Comparison of ENCODE assay signal across 2 cellular contexts in genomic region chrX:50726296-50726695, GRCh38.
TF ChIP-seq lines count a peak whose summit lies in the region.

No MANE protein-coding gene starts in this region.

TF ChIP-seq in GM23338, 12 proteins besides CTCF, POLR2A, EP300 and RAD21 (continued from another document):
- TF ChIP-seq, protein P1, sequence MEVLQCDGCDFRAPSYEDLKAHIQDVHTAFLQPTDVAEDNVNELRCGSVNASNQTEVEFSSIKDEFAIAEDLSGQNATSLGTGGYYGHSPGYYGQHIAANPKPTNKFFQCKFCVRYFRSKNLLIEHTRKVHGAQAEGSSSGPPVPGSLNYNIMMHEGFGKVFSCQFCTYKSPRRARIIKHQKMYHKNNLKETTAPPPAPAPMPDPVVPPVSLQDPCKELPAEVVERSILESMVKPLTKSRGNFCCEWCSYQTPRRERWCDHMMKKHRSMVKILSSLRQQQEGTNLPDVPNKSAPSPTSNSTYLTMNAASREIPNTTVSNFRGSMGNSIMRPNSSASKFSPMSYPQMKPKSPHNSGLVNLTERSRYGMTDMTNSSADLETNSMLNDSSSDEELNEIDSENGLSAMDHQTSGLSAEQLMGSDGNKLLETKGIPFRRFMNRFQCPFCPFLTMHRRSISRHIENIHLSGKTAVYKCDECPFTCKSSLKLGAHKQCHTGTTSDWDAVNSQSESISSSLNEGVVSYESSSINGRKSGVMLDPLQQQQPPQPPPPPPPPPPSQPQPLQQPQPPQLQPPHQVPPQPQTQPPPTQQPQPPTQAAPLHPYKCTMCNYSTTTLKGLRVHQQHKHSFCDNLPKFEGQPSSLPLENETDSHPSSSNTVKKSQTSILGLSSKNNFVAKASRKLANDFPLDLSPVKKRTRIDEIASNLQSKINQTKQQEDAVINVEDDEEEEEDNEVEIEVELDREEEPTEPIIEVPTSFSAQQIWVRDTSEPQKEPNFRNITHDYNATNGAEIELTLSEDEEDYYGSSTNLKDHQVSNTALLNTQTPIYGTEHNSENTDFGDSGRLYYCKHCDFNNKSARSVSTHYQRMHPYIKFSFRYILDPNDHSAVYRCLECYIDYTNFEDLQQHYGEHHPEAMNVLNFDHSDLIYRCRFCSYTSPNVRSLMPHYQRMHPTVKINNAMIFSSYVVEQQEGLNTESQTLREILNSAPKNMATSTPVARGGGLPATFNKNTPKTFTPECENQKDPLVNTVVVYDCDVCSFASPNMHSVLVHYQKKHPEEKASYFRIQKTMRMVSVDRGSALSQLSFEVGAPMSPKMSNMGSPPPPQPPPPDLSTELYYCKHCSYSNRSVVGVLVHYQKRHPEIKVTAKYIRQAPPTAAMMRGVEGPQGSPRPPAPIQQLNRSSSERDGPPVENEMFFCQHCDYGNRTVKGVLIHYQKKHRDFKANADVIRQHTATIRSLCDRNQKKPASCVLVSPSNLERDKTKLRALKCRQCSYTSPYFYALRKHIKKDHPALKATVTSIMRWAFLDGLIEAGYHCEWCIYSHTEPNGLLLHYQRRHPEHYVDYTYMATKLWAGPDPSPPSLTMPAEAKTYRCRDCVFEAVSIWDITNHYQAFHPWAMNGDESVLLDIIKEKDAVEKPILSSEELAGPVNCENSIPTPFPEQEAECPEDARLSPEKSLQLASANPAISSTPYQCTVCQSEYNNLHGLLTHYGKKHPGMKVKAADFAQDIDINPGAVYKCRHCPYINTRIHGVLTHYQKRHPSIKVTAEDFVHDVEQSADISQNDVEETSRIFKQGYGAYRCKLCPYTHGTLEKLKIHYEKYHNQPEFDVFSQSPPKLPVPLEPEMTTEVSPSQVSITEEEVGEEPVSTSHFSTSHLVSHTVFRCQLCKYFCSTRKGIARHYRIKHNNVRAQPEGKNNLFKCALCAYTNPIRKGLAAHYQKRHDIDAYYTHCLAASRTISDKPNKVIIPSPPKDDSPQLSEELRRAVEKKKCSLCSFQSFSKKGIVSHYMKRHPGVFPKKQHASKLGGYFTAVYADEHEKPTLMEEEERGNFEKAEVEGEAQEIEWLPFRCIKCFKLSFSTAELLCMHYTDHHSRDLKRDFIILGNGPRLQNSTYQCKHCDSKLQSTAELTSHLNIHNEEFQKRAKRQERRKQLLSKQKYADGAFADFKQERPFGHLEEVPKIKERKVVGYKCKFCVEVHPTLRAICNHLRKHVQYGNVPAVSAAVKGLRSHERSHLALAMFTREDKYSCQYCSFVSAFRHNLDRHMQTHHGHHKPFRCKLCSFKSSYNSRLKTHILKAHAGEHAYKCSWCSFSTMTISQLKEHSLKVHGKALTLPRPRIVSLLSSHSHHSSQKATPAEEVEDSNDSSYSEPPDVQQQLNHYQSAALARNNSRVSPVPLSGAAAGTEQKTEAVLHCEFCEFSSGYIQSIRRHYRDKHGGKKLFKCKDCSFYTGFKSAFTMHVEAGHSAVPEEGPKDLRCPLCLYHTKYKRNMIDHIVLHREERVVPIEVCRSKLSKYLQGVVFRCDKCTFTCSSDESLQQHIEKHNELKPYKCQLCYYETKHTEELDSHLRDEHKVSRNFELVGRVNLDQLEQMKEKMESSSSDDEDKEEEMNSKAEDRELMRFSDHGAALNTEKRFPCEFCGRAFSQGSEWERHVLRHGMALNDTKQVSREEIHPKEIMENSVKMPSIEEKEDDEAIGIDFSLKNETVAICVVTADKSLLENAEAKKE (CRISPR knock-in tag; IDR thresholded peaks at IDR 0.05), result no peak
- TF ChIP-seq EZH2phosphoT487 (IDR thresholded peaks at IDR 0.05; ENCODE audit: unreplicated experiment), result no peak
- no peak for TF ChIP-seq ZNF331 (CRISPR knock-in tag; IDR thresholded peaks at IDR 0.05; ENCODE audit: low read depth)
- no peak for TF ChIP-seq EZH2 (IDR thresholded peaks at IDR 0.05; ENCODE audit: low read depth, unreplicated experiment)
- TF ChIP-seq ETS1 (IDR thresholded peaks at IDR 0.05), result no peak
- TF ChIP-seq CREB1 (CRISPR knock-in tag; IDR thresholded peaks at IDR 0.05; ENCODE audit: low read depth), result no peak
- TF ChIP-seq, protein P2, sequence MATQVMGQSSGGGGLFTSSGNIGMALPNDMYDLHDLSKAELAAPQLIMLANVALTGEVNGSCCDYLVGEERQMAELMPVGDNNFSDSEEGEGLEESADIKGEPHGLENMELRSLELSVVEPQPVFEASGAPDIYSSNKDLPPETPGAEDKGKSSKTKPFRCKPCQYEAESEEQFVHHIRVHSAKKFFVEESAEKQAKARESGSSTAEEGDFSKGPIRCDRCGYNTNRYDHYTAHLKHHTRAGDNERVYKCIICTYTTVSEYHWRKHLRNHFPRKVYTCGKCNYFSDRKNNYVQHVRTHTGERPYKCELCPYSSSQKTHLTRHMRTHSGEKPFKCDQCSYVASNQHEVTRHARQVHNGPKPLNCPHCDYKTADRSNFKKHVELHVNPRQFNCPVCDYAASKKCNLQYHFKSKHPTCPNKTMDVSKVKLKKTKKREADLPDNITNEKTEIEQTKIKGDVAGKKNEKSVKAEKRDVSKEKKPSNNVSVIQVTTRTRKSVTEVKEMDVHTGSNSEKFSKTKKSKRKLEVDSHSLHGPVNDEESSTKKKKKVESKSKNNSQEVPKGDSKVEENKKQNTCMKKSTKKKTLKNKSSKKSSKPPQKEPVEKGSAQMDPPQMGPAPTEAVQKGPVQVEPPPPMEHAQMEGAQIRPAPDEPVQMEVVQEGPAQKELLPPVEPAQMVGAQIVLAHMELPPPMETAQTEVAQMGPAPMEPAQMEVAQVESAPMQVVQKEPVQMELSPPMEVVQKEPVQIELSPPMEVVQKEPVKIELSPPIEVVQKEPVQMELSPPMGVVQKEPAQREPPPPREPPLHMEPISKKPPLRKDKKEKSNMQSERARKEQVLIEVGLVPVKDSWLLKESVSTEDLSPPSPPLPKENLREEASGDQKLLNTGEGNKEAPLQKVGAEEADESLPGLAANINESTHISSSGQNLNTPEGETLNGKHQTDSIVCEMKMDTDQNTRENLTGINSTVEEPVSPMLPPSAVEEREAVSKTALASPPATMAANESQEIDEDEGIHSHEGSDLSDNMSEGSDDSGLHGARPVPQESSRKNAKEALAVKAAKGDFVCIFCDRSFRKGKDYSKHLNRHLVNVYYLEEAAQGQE (IDR thresholded peaks at IDR 0.05; ENCODE audit: unreplicated experiment), result no peak
- TF ChIP-seq JUNB (IDR thresholded peaks at IDR 0.05; ENCODE audit: unreplicated experiment), result no peak
- no peak for TF ChIP-seq STAT1 (IDR thresholded peaks at IDR 0.05; ENCODE audit: unreplicated experiment)
- no peak for TF ChIP-seq NANOG (IDR thresholded peaks at IDR 0.05; ENCODE audit: borderline replicate concordance)

TF ChIP-seq in H1, 55 proteins besides CTCF, POLR2A, EP300 and RAD21 (continued from another document):
- no peak for TF ChIP-seq POLR2AphosphoS5 (IDR thresholded peaks at IDR 0.05; ENCODE audit: low read depth, low read length)
- no peak for TF ChIP-seq RBBP5 (IDR thresholded peaks at IDR 0.05; ENCODE audit: borderline replicate concordance, low read depth, low read length)
- TF ChIP-seq HDAC2 (IDR thresholded peaks at IDR 0.05; ENCODE audit: borderline replicate concordance in 1 of 2, low read depth in 2 of 2, low read length in 2 of 2), result no peak
- no peak for TF ChIP-seq BACH1 (IDR thresholded peaks at IDR 0.05; ENCODE audit: low read length)
- no peak for TF ChIP-seq ZNF274 (IDR thresholded peaks at IDR 0.05; ENCODE audit: borderline replicate concordance, extremely low read depth, low read length)
TF ChIP-seq in H1: peak in this region for 0.
